ENCODE assay signal across 1 cellular context in genomic region chr2:37984589-37984988, GRCh38.
TF ChIP-seq lines count a peak whose summit lies in the region.

No MANE protein-coding gene starts in this region.

TF ChIP-seq in K562, 482 proteins besides CTCF, POLR2A, EP300 and RAD21 (continued from another document):
- no peak for TF ChIP-seq ZNF507 (tag; conservative IDR thresholded peaks at IDR 0.05)
- no peak for TF ChIP-seq ZNF668 (CRISPR knock-in tag; IDR thresholded peaks at IDR 0.05)
- TF ChIP-seq SIN3A (IDR thresholded peaks at IDR 0.05; ENCODE audit: borderline replicate concordance in 2 of 2, control insufficient read depth in 1 of 2, low read depth in 2 of 2, low read length in 2 of 2) = no peak
- no peak for TF ChIP-seq ZNF165 (CRISPR knock-in tag; IDR thresholded peaks at IDR 0.05; ENCODE audit: borderline replicate concordance)
- TF ChIP-seq YY1 (IDR thresholded peaks at IDR 0.05; ENCODE audit: borderline replicate concordance in 1 of 3, control insufficient read depth in 1 of 3, extremely low read depth in 1 of 3, insufficient read depth in 3 of 3, insufficient read length in 1 of 3, insufficient replicate concordance in 2 of 3, low read depth in 1 of 3, low read length in 2 of 3) = no peak
- no peak for TF ChIP-seq NR1H2 (CRISPR knock-in tag; IDR thresholded peaks at IDR 0.05)
- no peak for TF ChIP-seq ELK3 (CRISPR knock-in tag; IDR thresholded peaks at IDR 0.05)
- no peak for TF ChIP-seq ZNF655 (CRISPR knock-in tag; IDR thresholded peaks at IDR 0.05)
- TF ChIP-seq ARID3A (IDR thresholded peaks at IDR 0.05; ENCODE audit: borderline replicate concordance, low read depth, low read length) = no peak
